Comparison of ENCODE assay signal across 1 cellular context in the genomic region with DNA sequence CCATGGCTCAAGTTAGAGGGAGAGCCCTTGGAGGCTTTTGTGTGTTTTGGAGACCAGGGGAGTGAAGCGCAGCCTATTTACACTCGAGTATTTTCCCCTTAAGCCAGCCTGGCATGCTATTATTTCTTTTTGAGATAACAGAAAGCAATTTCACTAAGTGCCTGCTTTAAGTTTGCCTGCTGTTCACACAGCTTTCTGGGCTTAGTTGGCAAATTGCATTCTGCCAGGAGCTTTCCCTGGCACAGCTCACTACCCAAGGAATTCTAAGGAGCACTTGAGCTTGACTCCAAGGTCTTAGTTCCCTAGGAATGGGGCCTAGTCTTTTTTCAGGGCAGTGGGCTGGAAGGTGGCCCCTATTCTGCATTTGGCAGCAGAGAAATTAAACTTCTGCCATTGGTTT.
TF ChIP-seq lines count a peak whose summit lies in the region.

No MANE protein-coding gene starts in this region.

TF ChIP-seq in H1, 55 proteins besides CTCF, POLR2A, EP300 and RAD21:
- TF ChIP-seq GTF2F1 (IDR thresholded peaks at IDR 0.05; ENCODE audit: borderline replicate concordance, low read depth, low read length) (no peak), YY1 (IDR thresholded peaks at IDR 0.05; ENCODE audit: low read depth, low read length) (no peak), ZNF274 (IDR thresholded peaks at IDR 0.05; ENCODE audit: borderline replicate concordance, extremely low read depth, low read length) (no peak), RBBP5 (IDR thresholded peaks at IDR 0.05; ENCODE audit: borderline replicate concordance, low read depth, low read length) (no peak), HDAC6 (IDR thresholded peaks at IDR 0.05; ENCODE audit: low read depth, low read length) (no peak), TCF12 (IDR thresholded peaks at IDR 0.05; ENCODE audit: low read depth, low read length) (no peak), SRF (IDR thresholded peaks at IDR 0.05; ENCODE audit: low read depth, low read length) (no peak), CHD1 (IDR thresholded peaks at IDR 0.05; ENCODE audit: low read depth, low read length) (no peak), RNF2 (IDR thresholded peaks at IDR 0.05; ENCODE audit: borderline replicate concordance, low read depth, low read length, missing control alignments, poor library complexity, severe bottlenecking) (no peak), SIRT6 (IDR thresholded peaks at IDR 0.05; ENCODE audit: low read length) (no peak)
- TF ChIP-seq, protein P1, sequence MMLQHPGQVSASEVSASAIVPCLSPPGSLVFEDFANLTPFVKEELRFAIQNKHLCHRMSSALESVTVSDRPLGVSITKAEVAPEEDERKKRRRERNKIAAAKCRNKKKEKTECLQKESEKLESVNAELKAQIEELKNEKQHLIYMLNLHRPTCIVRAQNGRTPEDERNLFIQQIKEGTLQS (IDR thresholded peaks at IDR 0.05; ENCODE audit: insufficient read depth, low read depth, low read length) = no peak
